1 cellular context compared by ENCODE assay signal in the genomic region with DNA sequence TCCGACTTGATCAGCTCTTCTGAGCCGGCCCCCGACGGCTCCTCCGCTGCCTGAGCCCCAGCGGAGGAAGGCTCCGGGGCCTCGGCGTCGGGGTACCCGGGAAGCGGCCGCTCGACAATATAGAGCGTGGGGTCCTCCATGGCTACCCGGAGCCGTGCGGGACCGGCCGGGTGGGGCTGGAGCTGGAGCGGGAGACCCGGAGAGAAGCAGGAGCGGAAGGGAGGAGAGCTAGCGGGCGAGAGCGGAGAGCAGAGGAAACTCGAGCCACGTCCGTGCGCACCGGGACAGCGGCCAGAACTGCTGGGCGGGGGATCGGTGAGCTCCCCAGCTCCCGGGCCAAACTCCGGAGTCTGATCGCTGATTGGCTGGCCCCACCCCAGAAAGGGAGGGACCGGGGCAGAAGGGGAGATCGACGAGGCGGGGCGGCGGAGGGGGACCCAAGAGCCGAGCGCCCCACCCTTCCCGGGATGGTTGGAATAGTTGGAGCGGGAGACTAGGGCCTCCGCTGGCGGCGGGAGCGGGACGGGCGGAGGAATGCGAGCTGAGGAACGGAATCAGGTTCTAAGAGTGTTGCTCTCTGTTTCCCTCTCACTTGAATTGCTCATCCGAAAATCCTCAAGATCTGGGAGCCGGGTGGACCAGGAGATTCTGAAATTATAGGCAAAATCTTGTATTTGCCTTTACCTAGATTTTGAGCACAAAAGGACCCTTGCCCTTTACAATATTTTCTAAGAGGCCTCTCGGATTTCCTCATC.
A peak's percentile ranks its signal among the peaks of the same experiment; 100 is the strongest.
TF ChIP-seq lines count a peak whose summit lies in the region.

A gene with protein sequence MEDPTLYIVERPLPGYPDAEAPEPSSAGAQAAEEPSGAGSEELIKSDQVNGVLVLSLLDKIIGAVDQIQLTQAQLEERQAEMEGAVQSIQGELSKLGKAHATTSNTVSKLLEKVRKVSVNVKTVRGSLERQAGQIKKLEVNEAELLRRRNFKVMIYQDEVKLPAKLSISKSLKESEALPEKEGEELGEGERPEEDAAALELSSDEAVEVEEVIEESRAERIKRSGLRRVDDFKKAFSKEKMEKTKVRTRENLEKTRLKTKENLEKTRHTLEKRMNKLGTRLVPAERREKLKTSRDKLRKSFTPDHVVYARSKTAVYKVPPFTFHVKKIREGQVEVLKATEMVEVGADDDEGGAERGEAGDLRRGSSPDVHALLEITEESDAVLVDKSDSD (minus strand): TSS at position 299 of the 755 bp plus-strand sequence. CDS start 159 bp downstream, at position 140.

TF ChIP-seq in HEK293, 187 proteins besides CTCF, POLR2A, EP300 and RAD21 (continued from another document and continues in another):
- TF ChIP-seq, protein P1, sequence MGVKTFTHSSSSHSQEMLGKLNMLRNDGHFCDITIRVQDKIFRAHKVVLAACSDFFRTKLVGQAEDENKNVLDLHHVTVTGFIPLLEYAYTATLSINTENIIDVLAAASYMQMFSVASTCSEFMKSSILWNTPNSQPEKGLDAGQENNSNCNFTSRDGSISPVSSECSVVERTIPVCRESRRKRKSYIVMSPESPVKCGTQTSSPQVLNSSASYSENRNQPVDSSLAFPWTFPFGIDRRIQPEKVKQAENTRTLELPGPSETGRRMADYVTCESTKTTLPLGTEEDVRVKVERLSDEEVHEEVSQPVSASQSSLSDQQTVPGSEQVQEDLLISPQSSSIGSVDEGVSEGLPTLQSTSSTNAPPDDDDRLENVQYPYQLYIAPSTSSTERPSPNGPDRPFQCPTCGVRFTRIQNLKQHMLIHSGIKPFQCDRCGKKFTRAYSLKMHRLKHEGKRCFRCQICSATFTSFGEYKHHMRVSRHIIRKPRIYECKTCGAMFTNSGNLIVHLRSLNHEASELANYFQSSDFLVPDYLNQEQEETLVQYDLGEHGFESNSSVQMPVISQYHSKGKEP (tag by site-specific recombination; IDR thresholded peaks at IDR 0.05): no peak; the same call in 1 of the 2 replicates
- no peak for TF ChIP-seq ZNF157 (tag by site-specific recombination; IDR thresholded peaks at IDR 0.05)
- TF ChIP-seq ZNF610 (tag by site-specific recombination; IDR thresholded peaks at IDR 0.05; ENCODE audit: borderline replicate concordance): peak; percentile 71; the same call in 1 of the 2 replicates
- TF ChIP-seq ZBTB8A (tag by site-specific recombination; IDR thresholded peaks at IDR 0.05): peak; percentile 13; the same call in 1 of the 2 replicates
- no peak for TF ChIP-seq ZIC2 (tag by site-specific recombination; IDR thresholded peaks at IDR 0.05)
- TF ChIP-seq ZNF580 (tag by site-specific recombination; IDR thresholded peaks at IDR 0.05): no peak; the same call in 1 of the 2 replicates
- no peak for TF ChIP-seq HOXC10 (CRISPR knock-in tag; IDR thresholded peaks at IDR 0.05)
- TF ChIP-seq ZSCAN5A (tag by site-specific recombination; IDR thresholded peaks at IDR 0.05): peak; percentile 84; the same call in 1 of the 2 replicates
- TF ChIP-seq ZNF175 (tag by site-specific recombination; IDR thresholded peaks at IDR 0.05): no peak
- peak; percentile 15; the same call in 1 of the 2 replicates for TF ChIP-seq PRDM4 (tag by site-specific recombination; IDR thresholded peaks at IDR 0.05)
- no peak for TF ChIP-seq MYNN (tag by site-specific recombination; IDR thresholded peaks at IDR 0.05; ENCODE audit: borderline replicate concordance)
- no peak for TF ChIP-seq ZNF513 (tag by site-specific recombination; IDR thresholded peaks at IDR 0.05)
- TF ChIP-seq SCRT2 (tag by site-specific recombination; IDR thresholded peaks at IDR 0.05): no peak
- TF ChIP-seq ZNF677 (tag by site-specific recombination; IDR thresholded peaks at IDR 0.05): no peak
- TF ChIP-seq KLF8 (tag by site-specific recombination; IDR thresholded peaks at IDR 0.05): peak; percentile 97
- no peak for TF ChIP-seq TCF7L2 (IDR thresholded peaks at IDR 0.05; ENCODE audit: borderline replicate concordance, low read depth, low read length)
- no peak for TF ChIP-seq ZNF26 (tag by site-specific recombination; IDR thresholded peaks at IDR 0.05)
- no peak for TF ChIP-seq ZNF121 (tag by site-specific recombination; IDR thresholded peaks at IDR 0.05)
- TF ChIP-seq PRDM10 (tag by site-specific recombination; IDR thresholded peaks at IDR 0.05): peak; percentile 93
- peak; percentile 6; the same call in 1 of the 2 replicates for TF ChIP-seq EGR2 (tag by site-specific recombination; IDR thresholded peaks at IDR 0.05; ENCODE audit: low read depth)
- no peak for TF ChIP-seq ZNF23 (tag by site-specific recombination; IDR thresholded peaks at IDR 0.05; ENCODE audit: borderline replicate concordance)
- no peak for TF ChIP-seq ZNF571 (tag by site-specific recombination; IDR thresholded peaks at IDR 0.05)
- no peak for TF ChIP-seq HOXA7 (CRISPR knock-in tag; IDR thresholded peaks at IDR 0.05; ENCODE audit: borderline replicate concordance)
- TF ChIP-seq, protein P2, sequence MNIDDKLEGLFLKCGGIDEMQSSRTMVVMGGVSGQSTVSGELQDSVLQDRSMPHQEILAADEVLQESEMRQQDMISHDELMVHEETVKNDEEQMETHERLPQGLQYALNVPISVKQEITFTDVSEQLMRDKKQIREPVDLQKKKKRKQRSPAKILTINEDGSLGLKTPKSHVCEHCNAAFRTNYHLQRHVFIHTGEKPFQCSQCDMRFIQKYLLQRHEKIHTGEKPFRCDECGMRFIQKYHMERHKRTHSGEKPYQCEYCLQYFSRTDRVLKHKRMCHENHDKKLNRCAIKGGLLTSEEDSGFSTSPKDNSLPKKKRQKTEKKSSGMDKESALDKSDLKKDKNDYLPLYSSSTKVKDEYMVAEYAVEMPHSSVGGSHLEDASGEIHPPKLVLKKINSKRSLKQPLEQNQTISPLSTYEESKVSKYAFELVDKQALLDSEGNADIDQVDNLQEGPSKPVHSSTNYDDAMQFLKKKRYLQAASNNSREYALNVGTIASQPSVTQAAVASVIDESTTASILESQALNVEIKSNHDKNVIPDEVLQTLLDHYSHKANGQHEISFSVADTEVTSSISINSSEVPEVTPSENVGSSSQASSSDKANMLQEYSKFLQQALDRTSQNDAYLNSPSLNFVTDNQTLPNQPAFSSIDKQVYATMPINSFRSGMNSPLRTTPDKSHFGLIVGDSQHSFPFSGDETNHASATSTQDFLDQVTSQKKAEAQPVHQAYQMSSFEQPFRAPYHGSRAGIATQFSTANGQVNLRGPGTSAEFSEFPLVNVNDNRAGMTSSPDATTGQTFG (tag by site-specific recombination; IDR thresholded peaks at IDR 0.05; ENCODE audit: borderline replicate concordance): no peak
- no peak for TF ChIP-seq ZNF549 (tag by site-specific recombination; IDR thresholded peaks at IDR 0.05)
- peak; percentile 97 for TF ChIP-seq ZBTB6 (tag by site-specific recombination; IDR thresholded peaks at IDR 0.05)
- no peak for TF ChIP-seq ZNF114 (tag by site-specific recombination; IDR thresholded peaks at IDR 0.05)
- TF ChIP-seq ZNF341 (tag by site-specific recombination; IDR thresholded peaks at IDR 0.05; ENCODE audit: low read depth): peak; percentile 96
- TF ChIP-seq, protein P3, sequence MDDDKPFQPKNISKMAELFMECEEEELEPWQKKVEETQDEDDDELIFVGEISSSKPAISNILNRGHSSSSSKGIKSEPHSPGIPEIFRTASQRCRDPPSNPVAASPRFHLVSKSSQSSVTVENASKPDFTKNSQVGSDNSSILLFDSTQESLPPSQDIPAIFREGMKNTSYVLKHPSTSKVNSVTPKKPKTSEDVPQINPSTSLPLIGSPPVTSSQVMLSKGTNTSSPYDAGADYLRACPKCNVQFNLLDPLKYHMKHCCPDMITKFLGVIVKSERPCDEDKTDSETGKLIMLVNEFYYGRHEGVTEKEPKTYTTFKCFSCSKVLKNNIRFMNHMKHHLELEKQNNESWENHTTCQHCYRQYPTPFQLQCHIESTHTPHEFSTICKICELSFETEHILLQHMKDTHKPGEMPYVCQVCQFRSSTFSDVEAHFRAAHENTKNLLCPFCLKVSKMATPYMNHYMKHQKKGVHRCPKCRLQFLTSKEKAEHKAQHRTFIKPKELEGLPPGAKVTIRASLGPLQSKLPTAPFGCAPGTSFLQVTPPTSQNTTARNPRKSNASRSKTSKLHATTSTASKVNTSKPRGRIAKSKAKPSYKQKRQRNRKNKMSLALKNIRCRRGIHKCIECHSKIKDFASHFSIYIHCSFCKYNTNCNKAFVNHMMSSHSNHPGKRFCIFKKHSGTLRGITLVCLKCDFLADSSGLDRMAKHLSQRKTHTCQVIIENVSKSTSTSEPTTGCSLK (tag by site-specific recombination; IDR thresholded peaks at IDR 0.05): no peak
- no peak for TF ChIP-seq ZNF514 (tag by site-specific recombination; IDR thresholded peaks at IDR 0.05)
- TF ChIP-seq ZNF624 (tag by site-specific recombination; IDR thresholded peaks at IDR 0.05): no peak
- peak; percentile 62 for TF ChIP-seq GLIS1 (tag by site-specific recombination; IDR thresholded peaks at IDR 0.05)
